8 cellular contexts compared by ENCODE assay signal in genomic region chr15:38414351-38414750, GRCh38. TPM values are rescaled to one million over a fixed set of nuclear protein-coding genes. Genes with fewer than 3 reads are reported as not detected.
A peak's percentile ranks its signal among the peaks of the same experiment; 100 is the strongest.
DNase-seq lines count a peak whose midpoint lies in the region; ATAC-seq and TF ChIP-seq lines count a peak whose summit lies in the region.

No MANE protein-coding gene starts in this region.

- H3K27ac Mint-ChIP-seq in stimulated activated naive CD8-positive, alpha-beta T cell treated with anti-CD3 and anti-CD28 coated beads, Interleukin-15, amount 100 ng/mL, for 72 hours = no peak overlapping the region
- no peak overlapping the region for H3K27ac Mint-ChIP-seq in chondrocyte (ENCODE audit: unreplicated experiment)
- H3K27ac Mint-ChIP-seq in T-cell = no peak overlapping the region

- no peaks in the 10 kb centered on the region for H3K9me3 ChIP-seq in vagina

- H3K27me3 Mint-ChIP-seq in stimulated activated naive CD8-positive, alpha-beta T cell treated with anti-CD3 and anti-CD28 coated beads, Interleukin-15, amount 100 ng/mL, for 72 hours = peaks cover 37% of the 10 kb centered on the region
- H3K27me3 Mint-ChIP-seq in chondrocyte (ENCODE audit: low read depth) = peaks cover 8% of the 10 kb centered on the region
- H3K27me3 Mint-ChIP-seq in T-cell = peaks cover 47 to 49% of the 10 kb centered on the region in 2 donors

- DNase-seq in stimulated activated naive CD8-positive, alpha-beta T cell treated with anti-CD3 and anti-CD28 coated beads, Interleukin-15, Interleukin-2, amounts not matched to agents 100 U/mL and 50 U/mL, for 24 hours = peak; percentile 6
- DNase-seq in stimulated activated naive CD8-positive, alpha-beta T cell treated with anti-CD3 and anti-CD28 coated beads, Interleukin-15, amount 100 ng/mL, for 72 hours = no peak
- peak; percentile 20 for DNase-seq in NOMO-1 treated with DMSO at 0.1 percent for 48 hours (lab: John Stamatoyannopoulos, UW; ENCODE audit: unreplicated experiment)
- no peak for DNase-seq in chondrocyte (ENCODE audit: low spot score)
- peak; percentile 57 for DNase-seq in kidney tubule cell (ENCODE audit: low spot score)
- no peak for DNase-seq in vagina (ENCODE audit: extremely low spot score in 2 of 2)
- DNase-seq in T-cell = no peak

- H3K27ac ChIP-seq in vagina = no peak overlapping the region

- no peak overlapping the region for H3K4me3 Mint-ChIP-seq in stimulated activated naive CD8-positive, alpha-beta T cell treated with anti-CD3 and anti-CD28 coated beads, Interleukin-15, amount 100 ng/mL, for 72 hours
- H3K4me3 Mint-ChIP-seq in chondrocyte (ENCODE audit: unreplicated experiment) (no peak overlapping the region), T-cell (no peak overlapping the region)

- H3K27me3 ChIP-seq in vagina = no peaks in the 10 kb centered on the region

- no peak for ATAC-seq in stimulated activated naive CD8-positive, alpha-beta T cell treated with anti-CD3 and anti-CD28 coated beads, Interleukin-15, Interleukin-2, amounts not matched to agents 100 U/mL and 50 U/mL, for 24 hours
- ATAC-seq in stimulated activated naive CD8-positive, alpha-beta T cell treated with anti-CD3 and anti-CD28 coated beads, Interleukin-15, amount 100 ng/mL, for 72 hours = no peak
- ATAC-seq in HG03196 (IDR thresholded peaks at IDR 0.05; ENCODE audit: unreplicated experiment) (no peak), T-cell (replicated peaks in 1 of 4) (no peak)

- no peaks in the 10 kb centered on the region for H3K4me1 Mint-ChIP-seq in stimulated activated naive CD8-positive, alpha-beta T cell treated with anti-CD3 and anti-CD28 coated beads, Interleukin-15, amount 100 ng/mL, for 72 hours
- H3K4me1 Mint-ChIP-seq in chondrocyte (ENCODE audit: low read depth) (no peaks in the 10 kb centered on the region), T-cell (no peaks in the 10 kb centered on the region)

- H3K4me3 ChIP-seq in vagina = no peak overlapping the region

- no peaks in the 10 kb centered on the region for H3K9me3 Mint-ChIP-seq in stimulated activated naive CD8-positive, alpha-beta T cell treated with anti-CD3 and anti-CD28 coated beads, Interleukin-15, amount 100 ng/mL, for 72 hours
- H3K9me3 Mint-ChIP-seq in chondrocyte (ENCODE audit: low read depth) = peaks cover 2% of the 10 kb centered on the region
- no peaks in the 10 kb centered on the region for H3K9me3 Mint-ChIP-seq in T-cell

- no peaks in the 10 kb centered on the region for H3K36me3 ChIP-seq in vagina

- TF ChIP-seq CTCF in chondrocyte (IDR thresholded peaks at IDR 0.05) = peak; percentile 85
- TF ChIP-seq CTCF in vagina (IDR thresholded peaks at IDR 0.05) = peak in 2 of 3 experiments; percentile 18 to 51

- POLR2A ChIA-PET in T-cell (lab: Charles Lee) = no interaction called here

- H3K36me3 Mint-ChIP-seq in chondrocyte (ENCODE audit: low read depth) (no peaks in the 10 kb centered on the region), T-cell (no peaks in the 10 kb centered on the region)

- no peaks in the 10 kb centered on the region for H3K4me1 ChIP-seq in vagina

- intact Hi-C loops in vagina (cut with DNase I) = no loop called here

- CTCF ChIA-PET in T-cell (lab: Charles Lee) = no interaction called here

- TF ChIP-seq POLR2A in vagina (IDR thresholded peaks at IDR 0.05) = no peak

RNA-seq across cellular contexts. Expression of gene FAM98B, which starts 39.6 kb away (rescaled TPM):
- total RNA-seq in chondrocyte (15.6 to 20.9 TPM (median 17.2 TPM) in 3 replicates), vagina (18.7 TPM), T-cell (10 to 100 TPM; 15.1 to 24.4 (median 20.6) TPM)

Comparison
In these comparisons a context has a peak if more than half of its experiments do, and no peak if none do; other contexts are left out.
1. DNase-seq: peak in stimulated activated naive CD8-positive, alpha-beta T cell treated with anti-CD3 and anti-CD28 coated beads, Interleukin-15, Interleukin-2, amounts not matched to agents 100 U/mL and 50 U/mL, for 24 hours (single experiment), NOMO-1 treated with DMSO at 0.1 percent for 48 hours (single experiment) and kidney tubule cell (single experiment); none in stimulated activated naive CD8-positive, alpha-beta T cell treated with anti-CD3 and anti-CD28 coated beads, Interleukin-15, amount 100 ng/mL, for 72 hours (0 of 2), chondrocyte (single experiment), vagina (0 of 2) and T-cell (0 of 34).